ENCODE assay signal across 12 cellular contexts in the genomic region with DNA sequence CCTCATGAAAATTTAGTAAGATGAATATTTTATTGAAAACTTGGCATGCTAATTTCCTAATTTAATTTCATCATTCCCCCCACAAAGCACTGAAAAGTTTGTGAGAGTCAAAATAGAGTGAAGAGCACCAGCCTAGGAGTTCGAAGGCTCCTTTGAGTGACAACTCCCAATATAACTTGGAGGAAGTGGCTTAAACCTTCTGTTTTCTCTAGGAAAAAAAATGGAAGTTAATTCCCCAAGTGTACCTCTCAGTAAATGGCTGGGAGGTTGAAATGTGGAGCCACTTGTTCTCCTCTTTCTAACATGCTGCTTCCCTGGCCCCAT.
A peak's percentile ranks its signal among the peaks of the same experiment; 100 is the strongest.
DNase-seq lines count a peak whose midpoint lies in the region; ATAC-seq and TF ChIP-seq lines count a peak whose summit lies in the region.
"Had no signal": no experiment of that assay in that cellular context is flagged by ENCODE, and none has a peak within 500 bp of the region (broad histone marks: within the 10 kb centered on the region; RNA-seq: fewer than 3 reads in every experiment).

No MANE protein-coding gene starts in this region.

- H3K36me3 ChIP-seq in breast epithelium, result no peaks in the 10 kb centered on the region
- H3K36me3 ChIP-seq: BLaER1 treated with 17β-estradiol and CSF1 and Interleukin-3, amounts not matched to agents 10 nM and 100 nM had no signal

- no peaks in the 10 kb centered on the region for H3K27me3 Mint-ChIP-seq in MCF 10A (ENCODE audit: insufficient read depth, unreplicated experiment)
- no peaks in the 10 kb centered on the region for H3K27me3 Mint-ChIP-seq in T-helper 17 cell
- H3K27me3 Mint-ChIP-seq in mesothelial cell of epicardium (ENCODE audit: low read depth), result no peaks in the 10 kb centered on the region
- peaks cover 7% of the 10 kb centered on the region for H3K27me3 Mint-ChIP-seq in type B pancreatic cell
- H3K27me3 Mint-ChIP-seq: activated B cell treated with CpG ODN at 0.5 μM for 24 hours had no signal

- H3K4me3 Mint-ChIP-seq in MCF 10A (ENCODE audit: unreplicated experiment) (no peak overlapping the region), T-helper 17 cell (no peak overlapping the region), mesothelial cell of epicardium (no peak overlapping the region), type B pancreatic cell (no peak overlapping the region)
- H3K4me3 Mint-ChIP-seq: activated B cell treated with CpG ODN at 0.5 μM for 24 hours; activated naive CD4-positive, alpha-beta T cell treated with anti-CD3 and anti-CD28 coated beads for 36 hours had no signal

- no TSS peak for BruUV-seq in MCF 10A (replicated peaks; lab: Mats Ljungman, UMichigan)

- DNase-seq in MCF 10A (ENCODE audit: unreplicated experiment) (no peak), breast epithelium (ENCODE audit: low spot score in 2 of 2) (no peak), T-helper 17 cell (no peak), mesothelial cell of epicardium (ENCODE audit: low spot score in 2 of 2, unreplicated experiment in 2 of 2) (no peak), type B pancreatic cell (ENCODE audit: extremely low spot score, unreplicated experiment) (no peak), GM20000 (ENCODE audit: low spot score) (no peak), retina (no peak)
- no peak for DNase-seq in stimulated activated CD4-positive, alpha-beta T cell treated with anti-CD3 and anti-CD28 coated beads, Interleukin-2, amount 100 ng/mL, for 24 hours

- no peaks in the 10 kb centered on the region for H3K27me3 ChIP-seq in breast epithelium
- H3K27me3 ChIP-seq: BLaER1 treated with 17β-estradiol and CSF1 and Interleukin-3, amounts not matched to agents 10 nM and 100 nM had no signal

- no peak for TF ChIP-seq CTCF in MCF 10A (IDR thresholded peaks at IDR 0.05; ENCODE audit: unreplicated experiment)
- TF ChIP-seq CTCF in breast epithelium (IDR thresholded peaks at IDR 0.05), result peak in 1 of 3 donors; percentile 1
- TF ChIP-seq CTCF in mesothelial cell of epicardium (IDR thresholded peaks at IDR 0.05; ENCODE audit: unreplicated experiment), result peak; percentile 7
- peak; percentile 25 for TF ChIP-seq CTCF in type B pancreatic cell (conservative IDR thresholded peaks at IDR 0.05)
- no peak for TF ChIP-seq CTCF in GM20000 (IDR thresholded peaks at IDR 0.05; ENCODE audit: extremely low read depth, missing control alignments)

- no peak for ATAC-seq in T-helper 17 cell

- H3K27ac ChIP-seq in breast epithelium, result no peak overlapping the region

- intact Hi-C loops in MCF 10A (cut with micrococcal nuclease), result loop anchor here (1.0 to 5.0 kb wide), 7 partner anchors 87 to 539 kb away; partner anchors contain the start of gene BACH2
- intact Hi-C loops in breast epithelium (cut with DNase I; ENCODE audit: low total_unique reads), result loop anchor here (5.0 to 10.0 kb wide), 2 partner anchors 405 to 547 kb away; no protein-coding TSS in a partner anchor

- no peak for TF ChIP-seq POLR2A in breast epithelium (IDR thresholded peaks at IDR 0.05)

- H3K27ac Mint-ChIP-seq in MCF 10A (ENCODE audit: low read depth, unreplicated experiment), result peak overlapping the region; percentile 32
- H3K27ac Mint-ChIP-seq in T-helper 17 cell, result peak overlapping the region; percentile 92
- no peak overlapping the region for H3K27ac Mint-ChIP-seq in mesothelial cell of epicardium
- no peak overlapping the region for H3K27ac Mint-ChIP-seq in type B pancreatic cell

- H3K36me3 Mint-ChIP-seq in MCF 10A (ENCODE audit: insufficient read depth, unreplicated experiment), result no peaks in the 10 kb centered on the region
- H3K36me3 Mint-ChIP-seq in T-helper 17 cell (ENCODE audit: low read depth), result no peaks in the 10 kb centered on the region
- no peaks in the 10 kb centered on the region for H3K36me3 Mint-ChIP-seq in mesothelial cell of epicardium
- no peaks in the 10 kb centered on the region for H3K36me3 Mint-ChIP-seq in type B pancreatic cell

- H3K4me1 Mint-ChIP-seq in MCF 10A (ENCODE audit: insufficient read depth, unreplicated experiment) (peaks cover 15% of the 10 kb centered on the region), T-helper 17 cell (peaks cover 13% of the 10 kb centered on the region), mesothelial cell of epicardium (peaks cover 7% of the 10 kb centered on the region), type B pancreatic cell (ENCODE audit: unreplicated experiment) (peaks cover 12% of the 10 kb centered on the region)

- H3K9me3 ChIP-seq in breast epithelium (no peaks in the 10 kb centered on the region), T-helper 17 cell (ENCODE audit: control insufficient read depth, low read length, poor library complexity, severe bottlenecking) (no peaks in the 10 kb centered on the region)

- CTCF ChIA-PET in MCF 10A (lab: Yijun Ruan, JAX), result interaction anchor here (0.5 to 10.8 kb wide), 40 partner anchors 10 to 607 kb away, joined by 3 to 200 read pairs (median 5); no protein-coding TSS in a partner anchor

- POLR2A ChIA-PET in MCF 10A (lab: Yijun Ruan, JAX), result interaction anchor here (0.8 to 3.0 kb wide), 12 partner anchors 11 to 659 kb away, joined by 3 to 15 read pairs (median 4); partner anchors contain the start of genes BACH2 and MDN1

- H3K4me3 ChIP-seq in breast epithelium, result no peak overlapping the region
- H3K4me3 ChIP-seq: BLaER1 treated with 17β-estradiol and CSF1 and Interleukin-3, amounts not matched to agents 10 nM and 100 nM; smooth muscle cell had no signal

- H3K9me3 Mint-ChIP-seq in MCF 10A (ENCODE audit: unreplicated experiment), result no peaks in the 10 kb centered on the region
- H3K9me3 Mint-ChIP-seq in mesothelial cell of epicardium, result peaks cover 3% of the 10 kb centered on the region
- H3K9me3 Mint-ChIP-seq in type B pancreatic cell, result no peaks in the 10 kb centered on the region
- H3K9me3 Mint-ChIP-seq: activated B cell treated with CpG ODN at 0.5 μM for 24 hours had no signal

- no peaks in the 10 kb centered on the region for H3K4me1 ChIP-seq in breast epithelium

Comparison
In these comparisons a context has a peak if more than half of its experiments do, and no peak if none do; other contexts are left out.
1. H3K27ac Mint-ChIP-seq: peak in MCF 10A (single experiment) and T-helper 17 cell (single experiment); none in mesothelial cell of epicardium (single experiment) and type B pancreatic cell (single experiment).
2. CTCF ChIP-seq: peak in mesothelial cell of epicardium (single experiment) and type B pancreatic cell (single experiment); none in MCF 10A (single experiment) and GM20000 (single experiment).